Comparison of ENCODE assay signal across 19 cellular contexts in the genomic region with DNA sequence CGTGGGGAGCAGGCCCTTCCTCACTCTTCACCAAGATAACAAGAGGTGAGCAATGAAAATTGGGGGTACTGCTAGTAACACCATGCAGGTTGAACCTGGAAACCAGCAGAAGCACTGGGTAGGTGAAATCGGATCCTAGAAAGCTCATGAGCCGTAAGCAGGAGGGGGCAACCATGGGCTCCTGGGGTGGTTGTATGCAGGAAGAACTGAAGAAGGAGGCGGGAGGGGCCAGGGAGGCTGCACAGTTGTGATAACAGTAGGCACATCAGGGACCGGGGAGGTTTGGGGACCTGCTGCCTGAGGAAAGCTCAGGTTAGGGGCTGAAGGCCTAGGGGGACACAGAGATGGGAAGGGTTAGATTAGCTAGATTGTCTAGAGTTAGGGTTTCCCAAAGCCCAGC. TPM values are rescaled to one million over a fixed set of nuclear protein-coding genes. Genes with fewer than 3 reads are reported as not detected.
DNase-seq lines count a peak whose midpoint lies in the region; ATAC-seq and TF ChIP-seq lines count a peak whose summit lies in the region.
"Had no signal": no experiment of that assay in that cellular context is flagged by ENCODE, and none has a peak within 500 bp of the region (broad histone marks: within the 10 kb centered on the region; RNA-seq: fewer than 3 reads in every experiment).

No MANE protein-coding gene starts in this region.

- H3K4me2 ChIP-seq in trophoblast cell (ENCODE audit: low read length) = no peak overlapping the region
- H3K4me2 ChIP-seq: KMS-11 had no signal

- H2BK12ac ChIP-seq in trophoblast cell (ENCODE audit: low read length) = no peak overlapping the region

- H4K12ac ChIP-seq in trophoblast cell (ENCODE audit: low read depth, low read length) = no peak overlapping the region

- H3K14ac ChIP-seq in trophoblast cell (ENCODE audit: low read length) = no peak overlapping the region

- H3K9ac ChIP-seq in trophoblast cell (ENCODE audit: low read length) = no peak overlapping the region
- H3K9ac ChIP-seq: KMS-11 had no signal

- no peak overlapping the region for H3K27ac ChIP-seq in trophoblast cell (ENCODE audit: low read depth, low read length)
- H3K27ac ChIP-seq: KMS-11 had no signal

- peak overlapping the region; percentile 6 for H3K27ac Mint-ChIP-seq in activated T-cell treated with anti-CD3 and anti-CD28 coated beads, Interleukin-2, amount 50 U/mL, for 72 hours
- H3K27ac Mint-ChIP-seq in T-helper 17 cell = peak overlapping the region; percentile 84

- TF ChIP-seq POLR2A in erythroblast (IDR thresholded peaks at IDR 0.05; ENCODE audit: low read length) = no peak

- H2BK120ac ChIP-seq in trophoblast cell (ENCODE audit: insufficient read depth, low read length, poor library complexity) = no peak overlapping the region

- H3K4me1 ChIP-seq in trophoblast cell (ENCODE audit: control insufficient read depth in 1 of 2, insufficient read depth in 2 of 2, low read length in 2 of 2) = peaks cover 11 to 19% of the 10 kb centered on the region in 2 experiments

- whole genome bisulfite sequencing in trophoblast cell (ENCODE audit: extremely low coverage, insufficient coverage, insufficient read length) = no CpG with 5 or more reads among the region's 5 CpGs

- H3K36me3 Mint-ChIP-seq in activated T-cell treated with anti-CD3 and anti-CD28 coated beads, Interleukin-2, amount 50 U/mL, for 72 hours (ENCODE audit: insufficient read depth in 2 of 2) = peaks cover 0 to 10% of the 10 kb centered on the region in 2 donors
- H3K36me3 Mint-ChIP-seq in T-helper 17 cell (ENCODE audit: low read depth) = peaks cover 4% of the 10 kb centered on the region

- H2BK5ac ChIP-seq in trophoblast cell (ENCODE audit: low read depth, low read length, poor library complexity) = no peak overlapping the region

- no peak overlapping the region for H3K23ac ChIP-seq in trophoblast cell (ENCODE audit: low read length)

- peaks cover 18% of the 10 kb centered on the region for H3K4me1 Mint-ChIP-seq in activated T-cell treated with anti-CD3 and anti-CD28 coated beads, Interleukin-2, amount 50 U/mL, for 72 hours (ENCODE audit: low read depth)
- H3K4me1 Mint-ChIP-seq in T-helper 17 cell = peaks cover 11% of the 10 kb centered on the region

- H3K4ac ChIP-seq in trophoblast cell (ENCODE audit: low read depth, low read length) = no peak overlapping the region

- no peak for DNase-seq in activated T-cell treated with anti-CD3 and anti-CD28 coated beads, Interleukin-2, amount 50 U/mL, for 72 hours
- DNase-seq in activated T-cell treated with anti-CD3 and anti-CD28 coated beads for 4 hours = no peak
- DNase-seq in T-helper 17 cell = no peak
- peak; percentile 72 to 78 for DNase-seq in erythroblast (lab: John Stamatoyannopoulos, UW)
- no peak for DNase-seq in cortex of kidney (lab: John Stamatoyannopoulos, UW)
- DNase-seq in trophoblast cell = no peak
- DNase-seq in NCI-H226 = no peak
- DNase-seq: CD4-positive, alpha-beta memory T cell; GOT3; MV-4-11; NCI-H1694 treated with DMSO at 0.1 percent for 48 hours; NCI-H510A treated with DMSO at 0.1 percent for 48 hours; NCI-H774; SHP77 had no signal

- no peak overlapping the region for H3K4me3 ChIP-seq in trophoblast cell (ENCODE audit: low read depth, low read length)

- H3K9me3 ChIP-seq in T-helper 17 cell (ENCODE audit: control insufficient read depth, low read length, poor library complexity, severe bottlenecking) (no peaks in the 10 kb centered on the region), trophoblast cell (ENCODE audit: insufficient read depth, low read depth, low read length) (no peaks in the 10 kb centered on the region)

- H3K4me3 Mint-ChIP-seq in activated T-cell treated with anti-CD3 and anti-CD28 coated beads, Interleukin-2, amount 50 U/mL, for 72 hours = no peak overlapping the region
- no peak overlapping the region for H3K4me3 Mint-ChIP-seq in T-helper 17 cell
- H3K4me3 Mint-ChIP-seq: CD4-positive, alpha-beta memory T cell had no signal

- H4K8ac ChIP-seq in trophoblast cell (ENCODE audit: low read depth, low read length) = no peak overlapping the region

- H3K9me3 Mint-ChIP-seq in activated T-cell treated with anti-CD3 and anti-CD28 coated beads, Interleukin-2, amount 50 U/mL, for 72 hours = no peaks in the 10 kb centered on the region
- H3K9me3 Mint-ChIP-seq: CD4-positive, alpha-beta memory T cell had no signal

- no peak overlapping the region for H2AK5ac ChIP-seq in trophoblast cell (ENCODE audit: low read length)

- peaks cover 46% of the 10 kb centered on the region in 2 experiments for H3K36me3 ChIP-seq in trophoblast cell (ENCODE audit: control insufficient read depth in 1 of 2, insufficient read depth in 2 of 2, low read length in 2 of 2)

- H2AFZ ChIP-seq in trophoblast cell (ENCODE audit: insufficient read depth, low read length, poor library complexity) = no peak overlapping the region

- no peaks in the 10 kb centered on the region for H3K79me2 ChIP-seq in trophoblast cell (ENCODE audit: control insufficient read depth, insufficient read depth, low read length, poor library complexity)

- ATAC-seq in activated T-cell treated with anti-CD3 and anti-CD28 coated beads, Interleukin-2, amount 50 U/mL, for 72 hours (replicated peaks in 1 of 2) = no peak
- no peak for ATAC-seq in T-helper 17 cell
- ATAC-seq: HCT116, HepG2 had no signal

- no peaks in the 10 kb centered on the region for H3K27me3 Mint-ChIP-seq in activated T-cell treated with anti-CD3 and anti-CD28 coated beads, Interleukin-2, amount 50 U/mL, for 72 hours (ENCODE audit: low read depth)
- no peaks in the 10 kb centered on the region for H3K27me3 Mint-ChIP-seq in T-helper 17 cell
- H3K27me3 Mint-ChIP-seq: CD4-positive, alpha-beta memory T cell had no signal

- H3K18ac ChIP-seq in trophoblast cell (ENCODE audit: low read length) = no peak overlapping the region

- H4K91ac ChIP-seq in trophoblast cell (ENCODE audit: low read depth, low read length) = no peak overlapping the region

- peaks cover 13% of the 10 kb centered on the region for H3K79me1 ChIP-seq in trophoblast cell (ENCODE audit: low read length)

- no peaks in the 10 kb centered on the region for H3K27me3 ChIP-seq in trophoblast cell (ENCODE audit: insufficient read depth, low read length)

RNA-seq across cellular contexts. Expression of a gene that starts 5.6 kb away (rescaled TPM):
- 1 to 10 TPM; 2.3 to 6.9 TPM for total RNA-seq in activated T-cell treated with anti-CD3 and anti-CD28 coated beads, Interleukin-2, amount 50 U/mL, for 72 hours
- total RNA-seq in T-helper 17 cell = 1 to 10 TPM; 3.8 to 4.6 TPM
- polyA plus RNA-seq in trophoblast cell (2013) = 1.1 and 1.5 TPM in 2 replicates

RNA-seq across cellular contexts. Expression of a gene that starts 16.6 kb away (rescaled TPM):
- total RNA-seq in activated T-cell treated with anti-CD3 and anti-CD28 coated beads, Interleukin-2, amount 50 U/mL, for 72 hours = 10 to 100 TPM; 48.9 TPM
- 10 to 100 TPM; 57.8 to 75.1 TPM for total RNA-seq in T-helper 17 cell
- polyA plus RNA-seq in trophoblast cell (2013) = 39.7 and 42.5 TPM in 2 replicates

RNA-seq across cellular contexts. Expression of a gene that starts 16.7 kb away (rescaled TPM):
- 10 to 100 TPM; 21.3 to 26.9 TPM for total RNA-seq in activated T-cell treated with anti-CD3 and anti-CD28 coated beads, Interleukin-2, amount 50 U/mL, for 72 hours
- total RNA-seq in T-helper 17 cell = 10 to 100 TPM; 27.6 to 32.7 TPM
- 6.7 and 7.3 TPM in 2 replicates for polyA plus RNA-seq in trophoblast cell (2013)

RNA-seq across cellular contexts. Expression of a gene that starts 20.2 kb away (rescaled TPM):
- not detected for total RNA-seq in activated T-cell treated with anti-CD3 and anti-CD28 coated beads, Interleukin-2, amount 50 U/mL, for 72 hours
- 10 to 100 TPM in 1 of 2 donors, 1 to 10 TPM in 1; 1.6 to 29.1 TPM for total RNA-seq in T-helper 17 cell
- not detected in 2 replicates for polyA plus RNA-seq in trophoblast cell (2013)
- total RNA-seq: CD4-positive, alpha-beta memory T cell; HepG2; OCI-LY7 had no signal
- polyA plus RNA-seq: BJ; CD4-positive, alpha-beta memory T cell; HepG2 had no signal

RNA-seq across cellular contexts. Expression of a gene that starts 20.6 kb away (rescaled TPM):
- total RNA-seq in activated T-cell treated with anti-CD3 and anti-CD28 coated beads, Interleukin-2, amount 50 U/mL, for 72 hours = 100 to 1,000 TPM; 208 to 209 TPM
- total RNA-seq in T-helper 17 cell = 100 to 1,000 TPM; 104 to 107 TPM
- polyA plus RNA-seq in trophoblast cell (2013) = 297 and 298 TPM in 2 replicates

Comparison
In these comparisons a context has a peak if more than half of its experiments do, and no peak if none do; other contexts are left out.
1. DNase-seq: peak in erythroblast (2 of 2); none in activated T-cell treated with anti-CD3 and anti-CD28 coated beads, Interleukin-2, amount 50 U/mL, for 72 hours (0 of 2), activated T-cell treated with anti-CD3 and anti-CD28 coated beads for 4 hours (single experiment), T-helper 17 cell (0 of 3), cortex of kidney (single experiment), trophoblast cell (0 of 2) and NCI-H226 (single experiment).